Comparison of ENCODE assay signal across 14 cellular contexts in the genomic region with DNA sequence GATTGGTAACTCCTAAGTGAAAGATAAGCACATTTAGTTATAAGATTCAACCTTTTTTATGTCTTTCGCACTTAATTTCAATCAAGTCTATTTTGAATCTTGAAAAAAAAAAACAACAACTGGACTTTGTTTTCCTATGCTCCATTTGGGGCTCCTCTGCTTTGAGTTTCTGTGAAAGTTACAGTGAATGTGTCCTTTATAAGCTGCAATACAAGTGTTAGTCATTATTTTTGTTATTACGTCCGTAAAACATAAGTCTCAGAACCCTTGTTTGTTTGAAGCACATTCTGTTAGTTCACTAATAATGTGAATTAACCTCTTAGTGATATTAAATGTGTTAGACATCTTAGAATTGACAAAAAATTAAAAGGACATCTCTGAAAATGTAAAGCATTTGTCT.
"Had no signal": no experiment of that assay in that cellular context is flagged by ENCODE, and none has a peak within 500 bp of the region (broad histone marks: within the 10 kb centered on the region; RNA-seq: fewer than 3 reads in every experiment).

No MANE protein-coding gene starts in this region.

- H3K36me3 ChIP-seq: heart right ventricle, left lung, pancreas, stomach, thoracic aorta had no signal

- ATAC-seq: effector memory CD8-positive, alpha-beta T cell; heart right ventricle; left lung; pancreas had no signal

- H3K9me3 ChIP-seq: heart right ventricle, left lung, pancreas, stomach, thoracic aorta had no signal

- H3K4me3 ChIP-seq: heart right ventricle, left lung, pancreas, stomach, thoracic aorta had no signal

- H3K4me1 ChIP-seq: left lung, pancreas, stomach had no signal

- DNase-seq: activated CD4-positive, alpha-beta memory T cell treated with anti-CD3 and anti-CD28 coated beads, Interleukin-2, amount 10 ng/mL, durations not matched to agents 7 days and 5 days; activated naive CD4-positive, alpha-beta T cell treated with Interleukin-2 at 50 U/mL for 16 hours; effector memory CD8-positive, alpha-beta T cell; erythroblast; heart right ventricle; islet precursor cell; left lung; mesendoderm; pancreas; stimulated activated CD4-positive, alpha-beta T cell treated with anti-CD3 and anti-CD28 coated beads, Interleukin-4, amount 100 ng/mL, for 4 hours; stomach; T-helper 9 cell had no signal

- H3K27me3 ChIP-seq: heart right ventricle, left lung, pancreas, stomach had no signal

- H3K27ac ChIP-seq: heart right ventricle, left lung, pancreas, stomach, thoracic aorta, VCaP had no signal
